In the genomic region with DNA sequence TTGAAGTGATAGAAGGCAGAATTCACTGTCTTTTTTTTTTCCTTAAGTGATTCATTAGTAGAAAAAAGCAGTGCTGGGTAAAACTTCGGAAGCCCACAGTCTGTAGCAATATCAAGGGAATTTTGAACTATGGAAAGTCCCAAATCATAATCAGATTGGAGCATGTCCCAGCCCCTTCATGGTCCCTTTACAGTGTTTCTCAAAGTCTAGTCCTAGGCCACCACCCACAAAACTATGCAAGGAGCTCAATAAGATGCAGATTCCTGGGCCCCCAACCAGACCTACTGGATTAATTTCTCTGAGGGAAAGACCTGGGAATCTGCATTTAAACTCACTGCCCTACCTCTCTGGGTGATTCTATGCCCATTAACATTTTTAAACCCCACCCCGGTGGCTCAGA, we compare ENCODE assay signal across 14 cellular contexts. TPM values are rescaled to one million over a fixed set of nuclear protein-coding genes. Genes with fewer than 3 reads are reported as not detected.
DNase-seq lines count a peak whose midpoint lies in the region; FAIRE-seq and TF ChIP-seq lines count a peak whose summit lies in the region.
"Had no signal": no experiment of that assay in that cellular context is flagged by ENCODE, and none has a peak within 500 bp of the region (broad histone marks: within the 10 kb centered on the region; RNA-seq: fewer than 3 reads in every experiment).

No MANE protein-coding gene starts in this region.

- CTCF ChIA-PET in GM10248 (lab: Yijun Ruan, JAX): interaction anchor here (1.4 to 1.8 kb wide), 3 partner anchors 10 to 286 kb away, joined by 3 to 5 read pairs (median 4); no protein-coding TSS in a partner anchor

- peak overlapping the region; percentile 1; the same call in 1 of the 2 replicates for H3K27ac ChIP-seq in GM23248
- H3K27ac ChIP-seq in keratinocyte (ENCODE audit: control insufficient read depth, insufficient read depth, low read length): peak overlapping the region; percentile 27
- peak overlapping the region in 4 of 5 donors; percentile 15 to 54 (median 20) for H3K27ac ChIP-seq in stomach

- 53 to 57% methylated on average over 2 of the region's 2 CpGs for WGBS in GM23248 (ENCODE audit: low coverage in 1 of 2, low lambda C conversion rate in 2 of 2, missing lambda C conversion rate in 2 of 2), 2 experiments
- 57 to 73% (median 68%) methylated on average over 2 of the region's 2 CpGs for WGBS in stomach, 5 donors

- intact Hi-C loops in stomach (cut with DNase I; ENCODE audit: low total_unique reads): no loop called here

- POLR2A ChIA-PET in GM10248 (lab: Yijun Ruan, JAX): interaction anchor here (0.6 kb wide), 1 partner anchor 242 kb away, joined by 3 read pairs; no protein-coding TSS in a partner anchor

- peaks cover 74% of the 10 kb centered on the region for H3K4me1 Mint-ChIP-seq in brain

- FAIRE-seq in keratinocyte (lab: Jason Lieb, UNC): no peak
- FAIRE-seq: GM12892 had no signal

- no peaks in the 10 kb centered on the region for H3K9me3 Mint-ChIP-seq in brain

- peaks cover 49% of the 10 kb centered on the region for H3K36me3 Mint-ChIP-seq in brain

- no peaks in the 10 kb centered on the region for H3K9me1 ChIP-seq in keratinocyte (ENCODE audit: control insufficient read depth, extremely low read depth, insufficient read depth, low read length)

- H3K9me3 ChIP-seq in GM23248 (ENCODE audit: low read depth) (no peaks in the 10 kb centered on the region), keratinocyte (ENCODE audit: control insufficient read depth, low read depth, low read length) (no peaks in the 10 kb centered on the region), stomach (no peaks in the 10 kb centered on the region)

- H3K9ac ChIP-seq in GM23248: no peak overlapping the region
- H3K9ac ChIP-seq in keratinocyte (ENCODE audit: control insufficient read depth, extremely low read depth, insufficient read depth, low read length): no peak overlapping the region

- no peak for TF ChIP-seq CTCF in brain (conservative IDR thresholded peaks at IDR 0.05)
- no peak for TF ChIP-seq CTCF in keratinocyte (optimal IDR thresholded peaks at IDR 0.05 in 1 of 3, IDR thresholded peaks at IDR 0.05 in 1 of 3, conservative IDR thresholded peaks at IDR 0.05 in 1 of 3; ENCODE audit: extremely low read depth in 1 of 3, insufficient read depth in 2 of 3, low read length in 3 of 3)
- no peak for TF ChIP-seq CTCF in stomach (IDR thresholded peaks at IDR 0.05)
- no peak for TF ChIP-seq CTCF in GM10248 (IDR thresholded peaks at IDR 0.05; ENCODE audit: control extremely low read depth, extremely low read depth, low read depth, missing control alignments)

- no peaks in the 10 kb centered on the region for H3K9me2 ChIP-seq in GM23248 (ENCODE audit: insufficient read depth)

- in situ Hi-C loops in GM23248 (cut with MboI): no loop called here

- H3F3A ChIP-seq in GM23248 (ENCODE audit: insufficient read depth): peaks cover 63% of the 10 kb centered on the region

- H3K27ac Mint-ChIP-seq in brain: peak overlapping the region in 3 of 5 experiments; percentile 37 to 82 (median 77)

- no peak overlapping the region for H3K4me3 Mint-ChIP-seq in brain

- H3K27me3 ChIP-seq in GM23248 (replicated peaks; ENCODE audit: insufficient read depth): no peaks in the 10 kb centered on the region
- no peaks in the 10 kb centered on the region for H3K27me3 ChIP-seq in keratinocyte (ENCODE audit: control insufficient read depth, extremely low read depth, insufficient read depth, low read length)
- H3K27me3 ChIP-seq in stomach: no peaks in the 10 kb centered on the region

- H2AFZ ChIP-seq in GM23248: no peak overlapping the region
- H2AFZ ChIP-seq in keratinocyte (ENCODE audit: control insufficient read depth, low read length): no peak overlapping the region

- H3K4me3 ChIP-seq in GM23248 (no peak overlapping the region), keratinocyte (ENCODE audit: control insufficient read depth in 2 of 3, extremely low read depth in 1 of 3, insufficient read depth in 2 of 3, low read depth in 1 of 3, low read length in 3 of 3) (no peak overlapping the region), stomach (no peak overlapping the region)

- no peak for TF ChIP-seq EP300 in stomach (IDR thresholded peaks at IDR 0.05)

- peak; percentile 58 for DNase-seq in GM23248
- no peak for DNase-seq in keratinocyte (ENCODE audit: low read depth, low spot score)
- DNase-seq in stomach: no peak
- DNase-seq in SHP77 (lab: John Stamatoyannopoulos, UW): no peak
- no peak for DNase-seq in NOMO-1 treated with DMSO at 0.1 percent for 48 hours (lab: John Stamatoyannopoulos, UW; ENCODE audit: unreplicated experiment)
- no peak for DNase-seq in GM10248 (ENCODE audit: extremely low spot score)
- DNase-seq in pons (ENCODE audit: low spot score): no peak
- DNase-seq: activated T-cell treated with anti-CD3 and anti-CD28 coated beads, Interleukin-2, amount 50 U/mL, for 48 hours; cerebellar nuclear complex; DMS 273 treated with DMSO at 0.1 percent for 48 hours; NCI-H2227 treated with DMSO at 0.1 percent for 48 hours; SHP77 treated with DMSO at 0.1 percent for 48 hours had no signal

- dilution Hi-C loops in keratinocyte (cut with MboI; ENCODE audit: extremely low pct_ligation_motif_present, low sequenced_read_pairs): no loop called here

- no peaks in the 10 kb centered on the region for H4K20me1 ChIP-seq in GM23248 (ENCODE audit: insufficient read depth)
- H4K20me1 ChIP-seq in keratinocyte (ENCODE audit: control insufficient read depth, extremely low read depth, insufficient read depth, low read length): no peaks in the 10 kb centered on the region

- H3K36me3 ChIP-seq in GM23248 (ENCODE audit: low read depth): no peaks in the 10 kb centered on the region
- H3K36me3 ChIP-seq in keratinocyte (ENCODE audit: control insufficient read depth in 2 of 2, extremely low read depth in 1 of 2, insufficient read depth in 2 of 2, low read length in 2 of 2): no peaks in the 10 kb centered on the region
- H3K36me3 ChIP-seq in stomach: peaks cover 0 to 51% (median 23%) of the 10 kb centered on the region in 4 donors

- no peaks in the 10 kb centered on the region for H3K79me2 ChIP-seq in GM23248 (ENCODE audit: insufficient read depth)
- no peaks in the 10 kb centered on the region for H3K79me2 ChIP-seq in keratinocyte (ENCODE audit: control insufficient read depth, insufficient read depth, low read length)

- peaks cover 64% of the 10 kb centered on the region for H3K4me1 ChIP-seq in GM23248 (ENCODE audit: insufficient read depth)
- H3K4me1 ChIP-seq in keratinocyte (ENCODE audit: control insufficient read depth, extremely low read depth, insufficient read depth, low read length): peaks cover 52% of the 10 kb centered on the region
- peaks cover 35 to 84% (median 56%) of the 10 kb centered on the region in 4 donors for H3K4me1 ChIP-seq in stomach

- peaks cover 3% of the 10 kb centered on the region for H3K27me3 Mint-ChIP-seq in brain

- no peak for TF ChIP-seq POLR2A in stomach (IDR thresholded peaks at IDR 0.05)

- H3K4me2 ChIP-seq in GM23248 (ENCODE audit: unreplicated experiment) (no peak overlapping the region), keratinocyte (ENCODE audit: control insufficient read depth, extremely low read depth, insufficient read depth, low read depth, low read length) (no peak overlapping the region)

RNA-seq across cellular contexts. Expression of a gene that starts 22.5 kb away (rescaled TPM):
- total RNA-seq in GM23248 (2014; rRNA removed; shearing (Covaris generic)): 4.2 and 4.3 TPM in 2 replicates
- polyA plus RNA-seq in GM23248 (2016; fragmentation: Nextera tagmentation; extraction: Ambion mirVana) (2.9 and 3.0 TPM in 2 replicates), brain (ENCODE audit: insufficient read depth, low read depth, low replicate concordance) (6.3 TPM), keratinocyte (3.3 to 4.3 TPM (median 4.1 TPM) in 3 replicates), stomach (10 to 100 TPM in 1 of 3 donors, 1 to 10 TPM in 2; 4.2 to 19.6 (median 9.2) TPM)
- polyA plus RNA-seq in keratinocyte (2011; ENCODE audit: low read depth): 3.2 TPM
- 2.6 and 3.2 TPM in 2 replicates for polyA plus RNA-seq in keratinocyte (2011; cell fraction: cytosol; rRNA removed)
- polyA plus RNA-seq in keratinocyte (2011; cell fraction: nucleus; rRNA removed): 7.6 and 10.8 TPM in 2 replicates
- 2.7 and 3.5 TPM in 2 replicates for polyA plus RNA-seq in keratinocyte (2012; ENCODE audit: low replicate concordance)
- polyA minus RNA-seq in keratinocyte: 6.8 to 8.7 TPM (median 8.4 TPM) in 3 replicates
- 4.4 TPM for polyA minus RNA-seq in keratinocyte (2011; cell fraction: cytosol; rRNA and poly(A)+ RNA removed)
- 8.1 and 19.7 TPM in 2 replicates for polyA minus RNA-seq in keratinocyte (2011; cell fraction: nucleus; rRNA and poly(A)+ RNA removed)
- 10 to 100 TPM; 11.3 to 97.9 (median 48.2) TPM for total RNA-seq in stomach
